Comparison of ENCODE assay signal across 24 cellular contexts in genomic region chr3:21751891-21752290, GRCh38. TPM values are rescaled to one million over a fixed set of nuclear protein-coding genes. Genes with fewer than 3 reads are reported as not detected.
DNase-seq lines count a peak whose midpoint lies in the region; ATAC-seq and TF ChIP-seq lines count a peak whose summit lies in the region.
"Had no signal": no experiment of that assay in that cellular context is flagged by ENCODE, and none has a peak within 500 bp of the region (broad histone marks: within the 10 kb centered on the region; RNA-seq: fewer than 3 reads in every experiment).

No MANE protein-coding gene starts in this region.

- no peaks in the 10 kb centered on the region for H3K27me3 ChIP-seq in H9 (ENCODE audit: insufficient read depth, low read length)
- no peaks in the 10 kb centered on the region for H3K27me3 ChIP-seq in gastroesophageal sphincter
- H3K27me3 ChIP-seq in skeletal muscle satellite cell (ENCODE audit: control insufficient read depth, insufficient read depth, low read length): no peaks in the 10 kb centered on the region
- H3K27me3 ChIP-seq in BE2C: no peaks in the 10 kb centered on the region
- H3K27me3 ChIP-seq: cardiac muscle cell had no signal

- no peak overlapping the region for H4K8ac ChIP-seq in H9 (replicated peaks; ENCODE audit: insufficient read length, low read depth, low read length)

- H3K4me1 Mint-ChIP-seq in H9: peaks cover 14 to 20% of the 10 kb centered on the region in 2 experiments
- peaks cover 37% of the 10 kb centered on the region for H3K4me1 Mint-ChIP-seq in WTC11
- H3K4me1 Mint-ChIP-seq: stimulated activated naive B cell treated with anti-CD40 and anti-IgM and Interleukin-4, amounts not matched to agents 10 μg/mL and 1 μg/mL and 100 μg/mL, for 72 hours had no signal

- H3K9me3 ChIP-seq in H9 (ENCODE audit: control insufficient read depth, low read depth, low read length): no peaks in the 10 kb centered on the region
- no peaks in the 10 kb centered on the region for H3K9me3 ChIP-seq in gastroesophageal sphincter
- H3K9me3 ChIP-seq in skeletal muscle satellite cell (replicated peaks; ENCODE audit: low read length): no peaks in the 10 kb centered on the region
- H3K9me3 ChIP-seq in BE2C: no peaks in the 10 kb centered on the region
- H3K9me3 ChIP-seq: neutrophil, upper lobe of right lung had no signal

- DNase-seq in H9 (no peak), WTC11 (ENCODE audit: low spot score) (no peak), NCI-H510A (lab: John Stamatoyannopoulos, UW) (no peak), BE2C (no peak), islet precursor cell (no peak)
- DNase-seq in activated effector memory CD4-positive, alpha-beta T cell treated with Interleukin-2 at 50 U/mL for 16 hours: no peak
- DNase-seq: activated CD4-positive, CD25-positive, alpha-beta regulatory T cell; activated CD8-positive, alpha-beta memory T cell treated with anti-CD3 and anti-CD28 coated beads for 24 hours; CD8-positive, alpha-beta T cell; DMS53; GOT3; KBM-7; kidney glomerular epithelial cell; NCI-H1105; NCI-H2107; stimulated activated naive B cell treated with anti-CD40 and anti-IgM and Interleukin-4, amounts not matched to agents 10 μg/mL and 1 μg/mL and 100 μg/mL, for 72 hours; upper lobe of right lung had no signal

- H2BK5ac ChIP-seq in H9 (ENCODE audit: insufficient read length, low read length): no peak overlapping the region

- H3K9me3 Mint-ChIP-seq in H9: no peaks in the 10 kb centered on the region
- H3K9me3 Mint-ChIP-seq in WTC11: no peaks in the 10 kb centered on the region
- H3K9me3 Mint-ChIP-seq: mesothelial cell of epicardium had no signal

- H3T11ph ChIP-seq in H9 (ENCODE audit: low read length): no peak overlapping the region

- peaks cover 2% of the 10 kb centered on the region for H3K23me2 ChIP-seq in H9 (ENCODE audit: insufficient read length, low read depth, low read length, poor library complexity, severe bottlenecking)

- H3K4me2 ChIP-seq in H9 (ENCODE audit: insufficient read depth, insufficient read length, low read length) (peak overlapping the region; percentile 68), skeletal muscle satellite cell (ENCODE audit: low read length) (peak overlapping the region; percentile 98)

- WGBS in H9 (ENCODE audit: extremely low coverage, insufficient read length, low lambda C conversion rate): no CpG with 5 or more reads among the region's 6 CpGs
- WGBS in gastroesophageal sphincter (ENCODE audit: low coverage in 1 of 2), 2 donors: 36 to 52% methylated on average over 3 to 5 of the region's 6 CpGs

- H2AFZ ChIP-seq in H9 (ENCODE audit: low read length): no peak overlapping the region

- peak overlapping the region in 1 of 2 donors; percentile 62 for H3K4me3 ChIP-seq in gastroesophageal sphincter
- H3K4me3 ChIP-seq in skeletal muscle satellite cell (ENCODE audit: low read length): no peak overlapping the region
- H3K4me3 ChIP-seq in BE2C (ENCODE audit: low read depth, low read length): no peak overlapping the region

- no peak overlapping the region for H2BK12ac ChIP-seq in H9 (ENCODE audit: insufficient read length, low read depth, low read length)

- no peak overlapping the region for H2BK120ac ChIP-seq in H9 (ENCODE audit: low read depth, low read length, poor library complexity, severe bottlenecking)

- no peak for TF ChIP-seq POLR2A in gastroesophageal sphincter (IDR thresholded peaks at IDR 0.05)

- H3K36me3 ChIP-seq in gastroesophageal sphincter: no peaks in the 10 kb centered on the region
- no peaks in the 10 kb centered on the region for H3K36me3 ChIP-seq in skeletal muscle satellite cell (ENCODE audit: insufficient read depth, low read length)
- no peaks in the 10 kb centered on the region for H3K36me3 ChIP-seq in BE2C
- H3K36me3 ChIP-seq: cardiac muscle cell, neutrophil, upper lobe of right lung had no signal

- H2BK20ac ChIP-seq in H9 (ENCODE audit: low read depth, low read length, poor library complexity, severe bottlenecking): no peak overlapping the region

- no peak overlapping the region for H4K91ac ChIP-seq in H9 (ENCODE audit: insufficient read length, low read depth, low read length)

- H3K4me3 Mint-ChIP-seq in H9: peak overlapping the region; percentile 74 to 92; a peak in 3 of 5 replicates
- H3K4me3 Mint-ChIP-seq in WTC11: peak overlapping the region; percentile 91
- H3K4me3 Mint-ChIP-seq: CD8-positive, alpha-beta T cell; stimulated activated naive B cell treated with anti-CD40 and anti-IgM and Interleukin-4, amounts not matched to agents 10 μg/mL and 1 μg/mL and 100 μg/mL, for 72 hours had no signal

- CTCF ChIA-PET in WTC11 (lab: Charles Lee): interaction anchor here (1.0 to 1.4 kb wide), 8 partner anchors 33 to 365 kb away, joined by 3 to 25 read pairs (median 4); no protein-coding TSS in a partner anchor

- H3K4ac ChIP-seq in H9 (ENCODE audit: low read depth, low read length): no peak overlapping the region

- H3K36me3 Mint-ChIP-seq in H9 (ENCODE audit: insufficient read depth in 1 of 3, low read depth in 3 of 3) (no peaks in the 10 kb centered on the region), WTC11 (no peaks in the 10 kb centered on the region)
- H3K36me3 Mint-ChIP-seq: CD8-positive, alpha-beta T cell; mesothelial cell of epicardium; stimulated activated naive B cell treated with anti-CD40 and anti-IgM and Interleukin-4, amounts not matched to agents 10 μg/mL and 1 μg/mL and 100 μg/mL, for 72 hours had no signal

- H3K23ac ChIP-seq in H9 (ENCODE audit: insufficient read length, low read depth, low read length): no peak overlapping the region

- H3K14ac ChIP-seq in H9 (ENCODE audit: insufficient read depth, low read length): no peak overlapping the region

- TF ChIP-seq CTCF in H9 (conservative IDR thresholded peaks at IDR 0.05): no peak
- no peak for TF ChIP-seq CTCF in WTC11 (IDR thresholded peaks at IDR 0.05)
- TF ChIP-seq CTCF in gastroesophageal sphincter (IDR thresholded peaks at IDR 0.05): no peak
- TF ChIP-seq CTCF in BE2C (IDR thresholded peaks at IDR 0.05; ENCODE audit: low read depth, low read length): no peak

- H3K18ac ChIP-seq in H9 (ENCODE audit: insufficient read length, low read depth, low read length): no peak overlapping the region

- H3K4me1 ChIP-seq in H9 (ENCODE audit: insufficient read depth, low read length): no peaks in the 10 kb centered on the region
- peaks cover 0 to 45% (median 6%) of the 10 kb centered on the region in 3 donors for H3K4me1 ChIP-seq in gastroesophageal sphincter
- peaks cover 18% of the 10 kb centered on the region for H3K4me1 ChIP-seq in skeletal muscle satellite cell (ENCODE audit: control insufficient read depth, insufficient read depth, low read length)
- H3K4me1 ChIP-seq in BE2C: no peaks in the 10 kb centered on the region
- H3K4me1 ChIP-seq: upper lobe of right lung had no signal

- no peak for ATAC-seq in WTC11
- ATAC-seq in gastroesophageal sphincter: no peak
- ATAC-seq: CD8-positive, alpha-beta T cell; esophagus mucosa; stimulated activated naive B cell treated with anti-CD40 and anti-IgM and Interleukin-4, amounts not matched to agents 10 μg/mL and 1 μg/mL and 100 μg/mL, for 72 hours had no signal

- H4K5ac ChIP-seq in H9 (ENCODE audit: insufficient read length, low read depth, low read length): no peak overlapping the region

- no peak overlapping the region for H3K27ac ChIP-seq in H9 (ENCODE audit: insufficient read length, low read depth, low read length)
- peak overlapping the region; percentile 67 to 84 (median 82) for H3K27ac ChIP-seq in gastroesophageal sphincter
- H3K27ac ChIP-seq: neutrophil, upper lobe of right lung had no signal

- no peaks in the 10 kb centered on the region for H3K79me2 ChIP-seq in H9 (ENCODE audit: insufficient read depth, low read length)

- H3K27me3 Mint-ChIP-seq in H9 (ENCODE audit: low read depth): peaks cover 23% of the 10 kb centered on the region
- peaks cover 5% of the 10 kb centered on the region for H3K27me3 Mint-ChIP-seq in WTC11 (ENCODE audit: low read depth)

- no peak overlapping the region for H3K27ac Mint-ChIP-seq in H9
- H3K27ac Mint-ChIP-seq in WTC11: peak overlapping the region; percentile 80; the same call in 1 of the 2 replicates
- H3K27ac Mint-ChIP-seq: CD8-positive, alpha-beta T cell; mesothelial cell of epicardium; stimulated activated naive B cell treated with anti-CD40 and anti-IgM and Interleukin-4, amounts not matched to agents 10 μg/mL and 1 μg/mL and 100 μg/mL, for 72 hours had no signal

- H2AK5ac ChIP-seq in H9 (ENCODE audit: insufficient read length, low read length): no peak overlapping the region

- H2BK15ac ChIP-seq in H9 (ENCODE audit: low read depth, low read length): no peak overlapping the region

- no peaks in the 10 kb centered on the region for H4K20me1 ChIP-seq in H9 (ENCODE audit: control insufficient read depth, insufficient read depth, insufficient read length)

- H3K56ac ChIP-seq in H9 (ENCODE audit: insufficient read length, low read depth, low read length): no peak overlapping the region

- no peak for TF ChIP-seq EP300 in gastroesophageal sphincter (IDR thresholded peaks at IDR 0.05)

- POLR2A ChIA-PET in WTC11 (lab: Charles Lee): no interaction called here

- H3K79me1 ChIP-seq in H9 (ENCODE audit: insufficient read depth, low read depth, low read length, poor library complexity, severe bottlenecking): no peaks in the 10 kb centered on the region

- no peak overlapping the region for H3K9ac ChIP-seq in H9 (ENCODE audit: extremely low read depth, insufficient read length, low read length)
- no peak overlapping the region for H3K9ac ChIP-seq in skeletal muscle satellite cell (ENCODE audit: low read depth, low read length)

TF ChIP-seq in WTC11, 78 proteins besides CTCF, POLR2A, EP300 and RAD21 (continues in another document):
- no peak for TF ChIP-seq CREB1 (CRISPR knock-in tag; IDR thresholded peaks at IDR 0.05)
- TF ChIP-seq EMX1 (CRISPR knock-in tag; IDR thresholded peaks at IDR 0.05): no peak
- TF ChIP-seq NFYB (CRISPR knock-in tag; conservative IDR thresholded peaks at IDR 0.05; ENCODE audit: low read depth): no peak
- TF ChIP-seq ZNF671 (CRISPR knock-in tag; IDR thresholded peaks at IDR 0.05): no peak
- TF ChIP-seq MLX (CRISPR knock-in tag; IDR thresholded peaks at IDR 0.05): no peak
- no peak for TF ChIP-seq JAZF1 (CRISPR knock-in tag; IDR thresholded peaks at IDR 0.05)

RNA-seq across cellular contexts. Expression of gene ZNF385D, which starts 0.9 kb away (rescaled TPM):
- total RNA-seq in H9 (2021): 1.2 and 1.5 TPM in 2 replicates
- 8.5 to 9.6 TPM (median 9.0 TPM) in 3 replicates for total RNA-seq in WTC11 (2021)
- 10 to 100 TPM in 2 of 4 donors, 1 to 10 TPM in 2; 8.1 to 17.9 (median 11.3) TPM for total RNA-seq in gastroesophageal sphincter
- total RNA-seq in skeletal muscle satellite cell (2012; rRNA removed): 5.1 and 6.8 TPM in 2 replicates
- polyA plus RNA-seq in BE2C (2012; ENCODE audit: insufficient read depth, insufficient read length, low read depth): 0.32 TPM
- total RNA-seq: CD8-positive, alpha-beta T cell; T-helper 2 cell treated with Interferon-gamma antibody and Interleukin-4, amounts not matched to agents 100 ng/mL and 5 ng/mL, for 36 hours had no signal
